Comparison of ENCODE assay signal across 17 cellular contexts in genomic region chr1:162141273-162142023, GRCh38.
DNase-seq lines count a peak whose midpoint lies in the region; FAIRE-seq and TF ChIP-seq lines count a peak whose summit lies in the region.
"Had no signal": no experiment of that assay in that cellular context is flagged by ENCODE, and none has a peak within 500 bp of the region (broad histone marks: within the 10 kb centered on the region; RNA-seq: fewer than 3 reads in every experiment).

No MANE protein-coding gene starts in this region.

- H3K4me1 Mint-ChIP-seq in activated T-cell treated with anti-CD3 and anti-CD28 coated beads, Interleukin-2, amount 50 U/mL, for 24 hours (ENCODE audit: low read depth), result no peaks in the 10 kb centered on the region
- H3K4me1 Mint-ChIP-seq: activated CD4-positive, alpha-beta T cell treated with anti-CD3 and anti-CD28 coated beads for 36 hours; CD4-positive, alpha-beta memory T cell had no signal

- no peaks in the 10 kb centered on the region for H3K9me3 ChIP-seq in esophagus muscularis mucosa

- FAIRE-seq in H54 (lab: Jason Lieb, UNC), result no peak
- FAIRE-seq: kidney had no signal

- no peak overlapping the region for H3K4me3 Mint-ChIP-seq in activated T-cell treated with anti-CD3 and anti-CD28 coated beads, Interleukin-2, amount 50 U/mL, for 24 hours
- H3K4me3 Mint-ChIP-seq: activated CD4-positive, alpha-beta T cell treated with anti-CD3 and anti-CD28 coated beads for 36 hours; CD4-positive, alpha-beta memory T cell; H9; stimulated activated naive CD8-positive, alpha-beta T cell treated with anti-CD3 and anti-CD28 coated beads, Interleukin-15, Interleukin-2, amounts not matched to agents 100 ng/mL and 50 ng/mL, for 24 hours had no signal

- H3K4me1 ChIP-seq in esophagus muscularis mucosa, result peaks cover 10 to 13% (median 12%) of the 10 kb centered on the region in 4 donors

- TF ChIP-seq POLR2A in esophagus muscularis mucosa (IDR thresholded peaks at IDR 0.05; ENCODE audit: low read depth), result no peak
- no peak for TF ChIP-seq POLR2A in H54 (IDR thresholded peaks at IDR 0.05; ENCODE audit: low read depth, low read length)

- intact Hi-C loops in esophagus muscularis mucosa (cut with DNase I), result no loop called here

- H3K27me3 Mint-ChIP-seq in activated T-cell treated with anti-CD3 and anti-CD28 coated beads, Interleukin-2, amount 50 U/mL, for 24 hours, result peaks cover 22% of the 10 kb centered on the region

- no peaks in the 10 kb centered on the region for H3K9me3 Mint-ChIP-seq in activated T-cell treated with anti-CD3 and anti-CD28 coated beads, Interleukin-2, amount 50 U/mL, for 24 hours
- H3K9me3 Mint-ChIP-seq: CD4-positive, alpha-beta memory T cell; H9; stimulated activated naive CD8-positive, alpha-beta T cell treated with anti-CD3 and anti-CD28 coated beads, Interleukin-15, Interleukin-2, amounts not matched to agents 100 ng/mL and 50 ng/mL, for 24 hours had no signal

- no peaks in the 10 kb centered on the region for H3K27me3 ChIP-seq in esophagus muscularis mucosa

- TF ChIP-seq CTCF in esophagus muscularis mucosa (IDR thresholded peaks at IDR 0.05), result no peak

- WGBS in esophagus muscularis mucosa, result 73% methylated on average over 4 of the region's 4 CpGs

- peak; percentile 87 for DNase-seq in ELR (ENCODE audit: low read depth)
- DNase-seq in NOMO-1 treated with dmso at 0.1 percent for 144 hours (lab: John Stamatoyannopoulos, UW; ENCODE audit: unreplicated experiment), result peak; percentile 36
- peak; percentile 72 for DNase-seq in esophagus muscularis mucosa (ENCODE audit: extremely low spot score)
- DNase-seq in non-pigmented ciliary epithelial cell (ENCODE audit: low read depth), result peak; percentile 52
- DNase-seq in NCI-H2081 (lab: John Stamatoyannopoulos, UW), result no peak
- DNase-seq in NCI-H82 treated with DMSO at 0.1 percent for 48 hours (lab: John Stamatoyannopoulos, UW; ENCODE audit: unreplicated experiment), result no peak
- DNase-seq in H54 (ENCODE audit: insufficient read length, low spot score), result no peak
- DNase-seq in activated T-cell treated with anti-CD3 and anti-CD28 coated beads, Interleukin-2, amount 50 U/mL, for 24 hours, result no peak
- DNase-seq: activated CD4-positive, alpha-beta T cell treated with anti-CD3 and anti-CD28 coated beads for 36 hours; CD4-positive, alpha-beta memory T cell; dermis blood vessel endothelial cell; GF-D8; H9; kidney; right cardiac atrium had no signal

- no peak for TF ChIP-seq EP300 in esophagus muscularis mucosa (IDR thresholded peaks at IDR 0.05)

- H3K36me3 Mint-ChIP-seq in activated T-cell treated with anti-CD3 and anti-CD28 coated beads, Interleukin-2, amount 50 U/mL, for 24 hours (ENCODE audit: low read depth), result no peaks in the 10 kb centered on the region
- H3K36me3 Mint-ChIP-seq: CD4-positive, alpha-beta memory T cell had no signal

- H3K36me3 ChIP-seq in esophagus muscularis mucosa, result no peaks in the 10 kb centered on the region

- H3K27ac Mint-ChIP-seq in activated T-cell treated with anti-CD3 and anti-CD28 coated beads, Interleukin-2, amount 50 U/mL, for 24 hours, result no peak overlapping the region
- H3K27ac Mint-ChIP-seq: activated CD4-positive, alpha-beta T cell treated with anti-CD3 and anti-CD28 coated beads for 36 hours; CD4-positive, alpha-beta memory T cell; stimulated activated naive CD8-positive, alpha-beta T cell treated with anti-CD3 and anti-CD28 coated beads, Interleukin-15, Interleukin-2, amounts not matched to agents 100 ng/mL and 50 ng/mL, for 24 hours had no signal

- H3K4me3 ChIP-seq in esophagus muscularis mucosa, result no peak overlapping the region

- no peak overlapping the region for H3K27ac ChIP-seq in esophagus muscularis mucosa (replicated peaks in 1 of 4)
- H3K27ac ChIP-seq: HL-60 had no signal

Comparison
In these comparisons a context has a peak if more than half of its experiments do, and no peak if none do; other contexts are left out.
1. DNase-seq: peak in ELR (single experiment), NOMO-1 treated with dmso at 0.1 percent for 144 hours (single experiment), esophagus muscularis mucosa (single experiment) and non-pigmented ciliary epithelial cell (single experiment); none in NCI-H2081 (0 of 2), NCI-H82 treated with DMSO at 0.1 percent for 48 hours (single experiment), H54 (single experiment) and activated T-cell treated with anti-CD3 and anti-CD28 coated beads, Interleukin-2, amount 50 U/mL, for 24 hours (single experiment).